In the genomic region with DNA sequence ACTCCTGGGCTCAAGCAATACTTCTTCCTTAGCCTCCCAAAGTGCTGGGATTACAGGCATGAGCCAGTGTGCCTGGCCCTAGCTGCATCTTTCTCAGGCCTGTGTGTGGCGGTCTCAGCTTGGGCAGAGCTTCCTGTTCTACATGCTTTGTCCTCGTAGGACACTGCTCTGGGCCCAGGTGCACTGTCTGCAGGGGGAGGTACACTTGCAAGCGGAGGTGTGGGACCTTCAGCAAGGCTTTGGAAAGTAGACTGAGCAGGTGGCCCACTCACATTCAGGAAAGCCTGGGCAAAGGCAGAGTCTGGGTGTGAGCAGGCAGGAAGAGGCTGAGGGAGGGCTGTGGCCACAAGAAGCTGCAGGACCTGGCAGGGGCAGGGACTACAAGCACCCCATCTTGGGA, we compare ENCODE assay signal across 11 cellular contexts. TPM values are rescaled to one million over a fixed set of nuclear protein-coding genes. Genes with fewer than 3 reads are reported as not detected.
DNase-seq lines count a peak whose midpoint lies in the region; ATAC-seq and TF ChIP-seq lines count a peak whose summit lies in the region.
"Had no signal": no experiment of that assay in that cellular context is flagged by ENCODE, and none has a peak within 500 bp of the region (broad histone marks: within the 10 kb centered on the region; RNA-seq: fewer than 3 reads in every experiment).

No MANE protein-coding gene starts in this region.

- H3K18ac ChIP-seq in mesenchymal stem cell (ENCODE audit: low read depth in 1 of 2, low read length in 2 of 2) = peak overlapping the region; percentile 91 to 99

- peaks cover 20% of the 10 kb centered on the region for H3K79me1 ChIP-seq in mesenchymal stem cell (replicated peaks; ENCODE audit: low read length, poor library complexity, severe bottlenecking)

- H3K36me3 ChIP-seq in mesenchymal stem cell (ENCODE audit: control insufficient read depth in 1 of 2, insufficient read depth in 2 of 2, low read depth in 1 of 2, low read length in 2 of 2) (peaks cover 0 to 34% of the 10 kb centered on the region in 2 experiments), thyroid gland (no peaks in the 10 kb centered on the region)

- H3K27ac ChIP-seq in mesenchymal stem cell (ENCODE audit: low read length, poor library complexity, severe bottlenecking) = peak overlapping the region; percentile 33
- H3K27ac ChIP-seq in thyroid gland = peak overlapping the region; percentile 75 to 92 (median 86)

- peak overlapping the region; percentile 94 for H4K8ac ChIP-seq in mesenchymal stem cell (ENCODE audit: low read length)

- no peak for TF ChIP-seq POLR2A in thyroid gland (IDR thresholded peaks at IDR 0.05)

- no peak overlapping the region for H2BK5ac ChIP-seq in mesenchymal stem cell (ENCODE audit: low read depth, low read length, poor library complexity, severe bottlenecking)

- H2BK12ac ChIP-seq in mesenchymal stem cell (ENCODE audit: low read length in 2 of 2) = peak overlapping the region; percentile 68 to 100

- no peak for ATAC-seq in activated CD8-positive, alpha-beta memory T cell treated with anti-CD3 and anti-CD28 coated beads, Interleukin-2, amount 10 ng/mL, durations not matched to agents 7 days and 5 days
- no peak for ATAC-seq in activated naive CD8-positive, alpha-beta T cell treated with anti-CD3 and anti-CD28 coated beads, Interleukin-2, amount 50 U/mL, for 24 hours
- no peak for ATAC-seq in sciatic nerve
- ATAC-seq: Panc1 had no signal

- DNase-seq in activated CD8-positive, alpha-beta memory T cell treated with anti-CD3 and anti-CD28 coated beads, Interleukin-2, amount 10 ng/mL, durations not matched to agents 7 days and 5 days = no peak
- no peak for DNase-seq in activated CD8-positive, alpha-beta memory T cell treated with anti-CD3 and anti-CD28 coated beads, Interleukin-2, amount 50 U/mL, for 48 hours
- DNase-seq in activated naive CD8-positive, alpha-beta T cell treated with anti-CD3 and anti-CD28 coated beads, Interleukin-2, amount 50 U/mL, for 24 hours = no peak
- DNase-seq in mesenchymal stem cell (no peak), thyroid gland (no peak), inferior parietal cortex (ENCODE audit: extremely low spot score) (no peak), HCEC 1CT (no peak), sciatic nerve (ENCODE audit: low spot score) (no peak)
- DNase-seq: AML-193, NCI-H1092 treated with DMSO at 0.1 percent for 48 hours had no signal

- peak overlapping the region in 1 of 2 experiments; percentile 90 for H3K14ac ChIP-seq in mesenchymal stem cell (ENCODE audit: low read length in 2 of 2)

- no peaks in the 10 kb centered on the region for H3K9me3 Mint-ChIP-seq in activated CD8-positive, alpha-beta memory T cell treated with anti-CD3 and anti-CD28 coated beads, Interleukin-2, amount 10 ng/mL, durations not matched to agents 7 days and 5 days (ENCODE audit: low read depth)
- H3K9me3 Mint-ChIP-seq in activated naive CD8-positive, alpha-beta T cell treated with anti-CD3 and anti-CD28 coated beads, Interleukin-2, amount 50 U/mL, for 24 hours = no peaks in the 10 kb centered on the region

- peaks cover 33% of the 10 kb centered on the region for H3K4me1 Mint-ChIP-seq in activated CD8-positive, alpha-beta memory T cell treated with anti-CD3 and anti-CD28 coated beads, Interleukin-2, amount 10 ng/mL, durations not matched to agents 7 days and 5 days
- H3K4me1 Mint-ChIP-seq in activated naive CD8-positive, alpha-beta T cell treated with anti-CD3 and anti-CD28 coated beads, Interleukin-2, amount 50 U/mL, for 24 hours = peaks cover 63% of the 10 kb centered on the region

- CTCF ChIA-PET in activated CD8-positive, alpha-beta memory T cell treated with anti-CD3 and anti-CD28 coated beads, Interleukin-2, amount 10 ng/mL, durations not matched to agents 7 days and 5 days (lab: Charles Lee) = interaction anchor here (7.0 kb wide), 1 partner anchor 8 kb away, joined by 63 read pairs; no protein-coding TSS in a partner anchor

- intact Hi-C loops in thyroid gland (cut with DNase I) (no loop called here), sciatic nerve (cut with DNase I) (no loop called here)

- H2AFZ ChIP-seq in mesenchymal stem cell (ENCODE audit: low read depth, low read length) = no peak overlapping the region

- H3K9me3 ChIP-seq in mesenchymal stem cell (ENCODE audit: control insufficient read depth, low read length) (no peaks in the 10 kb centered on the region), thyroid gland (no peaks in the 10 kb centered on the region)

- peak overlapping the region; percentile 90 for H2BK120ac ChIP-seq in mesenchymal stem cell (ENCODE audit: low read depth, low read length)

- H3K4me1 ChIP-seq in mesenchymal stem cell (ENCODE audit: control insufficient read depth, insufficient read depth, low read depth, low read length) (peaks cover 24% of the 10 kb centered on the region), thyroid gland (peaks cover 45 to 68% of the 10 kb centered on the region in 2 donors)

- H3K4ac ChIP-seq in mesenchymal stem cell (ENCODE audit: low read depth in 1 of 2, low read length in 2 of 2) = peak overlapping the region; percentile 98

- peak overlapping the region; percentile 92 for H2BK15ac ChIP-seq in mesenchymal stem cell (ENCODE audit: low read depth, poor library complexity, severe bottlenecking)

- H3K27me3 ChIP-seq in mesenchymal stem cell (ENCODE audit: control insufficient read depth in 1 of 2, insufficient read depth in 1 of 2, low read length in 2 of 2) = no peaks in the 10 kb centered on the region
- no peaks in the 10 kb centered on the region for H3K27me3 ChIP-seq in thyroid gland

- peaks cover 4% of the 10 kb centered on the region for H3K36me3 Mint-ChIP-seq in activated CD8-positive, alpha-beta memory T cell treated with anti-CD3 and anti-CD28 coated beads, Interleukin-2, amount 10 ng/mL, durations not matched to agents 7 days and 5 days
- H3K36me3 Mint-ChIP-seq in activated naive CD8-positive, alpha-beta T cell treated with anti-CD3 and anti-CD28 coated beads, Interleukin-2, amount 50 U/mL, for 24 hours (ENCODE audit: low read depth) = peaks cover 6% of the 10 kb centered on the region

- H4K91ac ChIP-seq in mesenchymal stem cell (ENCODE audit: low read length) = peak overlapping the region; percentile 98

- no peak overlapping the region for H3K4me2 ChIP-seq in mesenchymal stem cell (ENCODE audit: low read length, poor library complexity, severe bottlenecking)

- H3K23ac ChIP-seq in mesenchymal stem cell (ENCODE audit: low read length in 2 of 2) = no peak overlapping the region

- peak overlapping the region; percentile 10 for H2AK5ac ChIP-seq in mesenchymal stem cell (ENCODE audit: low read length, severe bottlenecking)

- peak overlapping the region; percentile 57 for H3K27ac Mint-ChIP-seq in activated CD8-positive, alpha-beta memory T cell treated with anti-CD3 and anti-CD28 coated beads, Interleukin-2, amount 10 ng/mL, durations not matched to agents 7 days and 5 days
- H3K27ac Mint-ChIP-seq in activated naive CD8-positive, alpha-beta T cell treated with anti-CD3 and anti-CD28 coated beads, Interleukin-2, amount 50 U/mL, for 24 hours = peak overlapping the region; percentile 74

- H3K4me3 Mint-ChIP-seq in activated CD8-positive, alpha-beta memory T cell treated with anti-CD3 and anti-CD28 coated beads, Interleukin-2, amount 10 ng/mL, durations not matched to agents 7 days and 5 days = no peak overlapping the region
- H3K4me3 Mint-ChIP-seq in activated naive CD8-positive, alpha-beta T cell treated with anti-CD3 and anti-CD28 coated beads, Interleukin-2, amount 50 U/mL, for 24 hours = no peak overlapping the region

- TF ChIP-seq CTCF in thyroid gland (IDR thresholded peaks at IDR 0.05) = no peak

- H3K27me3 Mint-ChIP-seq in activated CD8-positive, alpha-beta memory T cell treated with anti-CD3 and anti-CD28 coated beads, Interleukin-2, amount 10 ng/mL, durations not matched to agents 7 days and 5 days = no peaks in the 10 kb centered on the region
- no peaks in the 10 kb centered on the region for H3K27me3 Mint-ChIP-seq in activated naive CD8-positive, alpha-beta T cell treated with anti-CD3 and anti-CD28 coated beads, Interleukin-2, amount 50 U/mL, for 24 hours

- WGBS in mesenchymal stem cell = 70% methylated on average over 3 of the region's 3 CpGs
- 68 to 88% methylated on average over 2 to 3 of the region's 3 CpGs for WGBS in thyroid gland, 2 donors

- peak overlapping the region; percentile 50 for H3K9ac ChIP-seq in mesenchymal stem cell (ENCODE audit: low read length)

- H3K4me3 ChIP-seq in mesenchymal stem cell (ENCODE audit: insufficient read depth in 1 of 2, low read depth in 1 of 2, low read length in 2 of 2) (no peak overlapping the region), thyroid gland (replicated peaks in 1 of 3) (no peak overlapping the region)

RNA-seq across cellular contexts. Expression of a gene that starts 33.6 kb away (rescaled TPM):
- total RNA-seq in activated CD8-positive, alpha-beta memory T cell treated with anti-CD3 and anti-CD28 coated beads, Interleukin-2, amount 10 ng/mL, durations not matched to agents 7 days and 5 days = under 1 TPM; 0.52 to 0.96 TPM
- 19.4 TPM for polyA plus RNA-seq in mesenchymal stem cell (2013, experiment 1 of 2)
- 19.1 TPM for polyA plus RNA-seq in mesenchymal stem cell (2013, experiment 2 of 2)
- total RNA-seq in thyroid gland (10 to 100 TPM in 3 of 4 donors, 1 to 10 TPM in 1; 9.5 to 22.5 (median 15.1) TPM), sciatic nerve (4.1 TPM)
